11 cellular contexts compared by ENCODE assay signal in genomic region chr3:197953881-197954280, GRCh38. TPM values are rescaled to one million over a fixed set of nuclear protein-coding genes. Genes with fewer than 3 reads are reported as not detected.
A peak's percentile ranks its signal among the peaks of the same experiment; 100 is the strongest.
DNase-seq lines count a peak whose midpoint lies in the region; ATAC-seq and TF ChIP-seq lines count a peak whose summit lies in the region.
"Had no signal": no experiment of that assay in that cellular context is flagged by ENCODE, and none has a peak within 500 bp of the region (broad histone marks: within the 10 kb centered on the region; RNA-seq: fewer than 3 reads in every experiment).

No MANE protein-coding gene starts in this region.

- no peak overlapping the region for H3K27ac Mint-ChIP-seq in CD8-positive, alpha-beta T cell

- H3K4me3 ChIP-seq in CD8-positive, alpha-beta T cell (ENCODE audit: low read depth, low read length) = no peak overlapping the region
- H3K4me3 ChIP-seq in astrocyte of the spinal cord (ENCODE audit: low read depth, low read length) = no peak overlapping the region
- H3K4me3 ChIP-seq in vagina = no peak overlapping the region

- CTCF ChIA-PET in CD8-positive, alpha-beta T cell (lab: Charles Lee) = interaction anchor here (1.9 kb wide), 1 partner anchor 11 kb away, joined by 4 read pairs; no protein-coding TSS in a partner anchor
- CTCF ChIA-PET in GM10248 (lab: Yijun Ruan, JAX) = no interaction called here

- H3K36me3 Mint-ChIP-seq in CD8-positive, alpha-beta T cell = peaks cover 76% of the 10 kb centered on the region

- in situ Hi-C loops in astrocyte of the spinal cord (cut with HindIII; ENCODE audit: low sequenced_read_pairs) = no loop called here

- peaks cover 43% of the 10 kb centered on the region for H3K4me1 ChIP-seq in CD8-positive, alpha-beta T cell (ENCODE audit: insufficient read depth, low read length)
- H3K4me1 ChIP-seq in vagina = peaks cover 53% of the 10 kb centered on the region

- no peak for TF ChIP-seq POLR2A in vagina (IDR thresholded peaks at IDR 0.05)

- H3K27me3 Mint-ChIP-seq in CD8-positive, alpha-beta T cell (ENCODE audit: low read depth) = no peaks in the 10 kb centered on the region

- peaks cover 63% of the 10 kb centered on the region for H3K4me1 Mint-ChIP-seq in CD8-positive, alpha-beta T cell (ENCODE audit: low read depth)

- H3K9me3 Mint-ChIP-seq in CD8-positive, alpha-beta T cell = no peaks in the 10 kb centered on the region

- H3K9me3 ChIP-seq in CD8-positive, alpha-beta T cell (ENCODE audit: low read length) = no peaks in the 10 kb centered on the region
- H3K9me3 ChIP-seq in vagina = no peaks in the 10 kb centered on the region

- H3K4me3 Mint-ChIP-seq in CD8-positive, alpha-beta T cell = peak overlapping the region; percentile 58

- peaks cover 42% of the 10 kb centered on the region for H3K36me3 ChIP-seq in CD8-positive, alpha-beta T cell (ENCODE audit: insufficient read depth, low read length)
- H3K36me3 ChIP-seq in vagina = peaks cover 0 to 56% of the 10 kb centered on the region in 2 donors

- POLR2A ChIA-PET in CD8-positive, alpha-beta T cell (lab: Charles Lee) = no interaction called here
- POLR2A ChIA-PET in GM10248 (lab: Yijun Ruan, JAX) = no interaction called here

- no peak overlapping the region for H3K27ac ChIP-seq in CD8-positive, alpha-beta T cell (ENCODE audit: low read depth, low read length)
- no peak overlapping the region for H3K27ac ChIP-seq in vagina

- intact Hi-C loops in CD8-positive, alpha-beta T cell (cut with DNase I, micrococcal nuclease) = loop anchor here in 1 of 2 experiments (5.0 kb wide), 1 partner anchor 207 kb away; the partner anchor contains the start of gene FYTTD1
- intact Hi-C loops in vagina (cut with DNase I) = no loop called here

- no peak for ATAC-seq in CD8-positive, alpha-beta T cell

- no peak for DNase-seq in CD8-positive, alpha-beta T cell
- peak; percentile 53 for DNase-seq in HT1080 (ENCODE audit: low read depth)
- DNase-seq in astrocyte of the spinal cord (ENCODE audit: low read depth, low spot score) = peak; percentile 78
- peak; percentile 41 for DNase-seq in medulla oblongata (ENCODE audit: extremely low spot score)
- DNase-seq in vagina (ENCODE audit: extremely low spot score in 2 of 2) = no peak
- DNase-seq in GM10248 (ENCODE audit: extremely low spot score) = no peak
- no peak for DNase-seq in midbrain (lab: John Stamatoyannopoulos, UW)
- DNase-seq in EL = no peak
- DNase-seq: islet precursor cell, NCI-H1092 treated with DMSO at 0.1 percent for 48 hours, T-helper 9 cell had no signal

- no peaks in the 10 kb centered on the region for H3K27me3 ChIP-seq in CD8-positive, alpha-beta T cell (ENCODE audit: insufficient read depth, low read length)
- H3K27me3 ChIP-seq in vagina = no peaks in the 10 kb centered on the region

- no peak for TF ChIP-seq CTCF in CD8-positive, alpha-beta T cell (IDR thresholded peaks at IDR 0.05)
- TF ChIP-seq CTCF in astrocyte of the spinal cord (IDR thresholded peaks at IDR 0.05; ENCODE audit: low read depth, low read length) (no peak), vagina (IDR thresholded peaks at IDR 0.05) (no peak), GM10248 (IDR thresholded peaks at IDR 0.05; ENCODE audit: control extremely low read depth, extremely low read depth, low read depth, missing control alignments) (no peak)

RNA-seq across cellular contexts. Expression of gene RPL35A, which starts 3.9 kb away (rescaled TPM):
- total RNA-seq in CD8-positive, alpha-beta T cell = 1,000 to 10,000 TPM; 2,004 to 2,100 TPM
- total RNA-seq in HT1080 (2014; rRNA removed; shearing (Covaris generic)) = 1,111 and 1,615 TPM in 2 replicates
- 1,847 and 2,021 TPM in 2 replicates for polyA plus RNA-seq in HT1080 (2015; cell fraction: cytosol; rRNA removed)
- polyA plus RNA-seq in HT1080 (2015; cell fraction: nucleus; rRNA removed) = 593 and 639 TPM in 2 replicates
- total RNA-seq in vagina = 371 TPM

RNA-seq across cellular contexts. Expression of gene LMLN, which starts 6.1 kb away (rescaled TPM):
- total RNA-seq in CD8-positive, alpha-beta T cell = 1 to 10 TPM; 4.4 to 6.4 TPM
- 2.7 and 3.3 TPM in 2 replicates for total RNA-seq in HT1080 (2014; rRNA removed; shearing (Covaris generic))
- polyA plus RNA-seq in HT1080 (2015; cell fraction: cytosol; rRNA removed) = 4.2 and 5.2 TPM in 2 replicates
- 10.8 and 11.3 TPM in 2 replicates for polyA plus RNA-seq in HT1080 (2015; cell fraction: nucleus; rRNA removed)
- total RNA-seq in vagina = 18.9 TPM

Comparison
In these comparisons a context has a peak if more than half of its experiments do, and no peak if none do; other contexts are left out.
1. DNase-seq: peak in HT1080 (single experiment), astrocyte of the spinal cord (single experiment) and medulla oblongata (single experiment); none in CD8-positive, alpha-beta T cell (0 of 7), vagina (0 of 2), GM10248 (single experiment), midbrain (single experiment) and EL (single experiment).